In genomic region chr12:89087149-89087834, GRCh38 we compare ENCODE assay signal across 1 cellular context.
TF ChIP-seq lines count a peak whose summit lies in the region.

No MANE protein-coding gene starts in this region.

TF ChIP-seq in WTC11, 78 proteins besides CTCF, POLR2A, EP300 and RAD21 (continued from another document):
- TF ChIP-seq HMGXB4 (CRISPR knock-in tag; IDR thresholded peaks at IDR 0.05) (no peak), PRDM15 (CRISPR knock-in tag; IDR thresholded peaks at IDR 0.05) (no peak), ZNF396 (CRISPR knock-in tag; IDR thresholded peaks at IDR 0.05; ENCODE audit: borderline replicate concordance) (no peak)
TF ChIP-seq in WTC11: peak in this region for 0.
